8 cellular contexts compared by ENCODE assay signal in genomic region chr16:85011846-85012284, GRCh38. TPM values are rescaled to one million over a fixed set of nuclear protein-coding genes. Genes with fewer than 3 reads are reported as not detected.
DNase-seq lines count a peak whose midpoint lies in the region; ATAC-seq, FAIRE-seq and TF ChIP-seq lines count a peak whose summit lies in the region.

No MANE protein-coding gene starts in this region.

- peak overlapping the region; percentile 98 for H3K27ac Mint-ChIP-seq in activated CD8-positive, alpha-beta memory T cell treated with anti-CD3 and anti-CD28 coated beads, Interleukin-2, amount 10 ng/mL, durations not matched to agents 7 days and 5 days
- H3K27ac Mint-ChIP-seq in astrocyte (ENCODE audit: unreplicated experiment): peak overlapping the region; percentile 99
- peak overlapping the region; percentile 98 for H3K27ac Mint-ChIP-seq in type B pancreatic cell

- no peak for TF ChIP-seq POLR2A in HepG2 (IDR thresholded peaks at IDR 0.05; ENCODE audit: insufficient read depth in 1 of 2, low read depth in 2 of 2, low read length in 2 of 2)

- FAIRE-seq in astrocyte (lab: Jason Lieb, UNC): no peak
- no peak for FAIRE-seq in HepG2 (lab: Jason Lieb, UNC)

- H4K20me1 ChIP-seq in astrocyte (ENCODE audit: insufficient read depth, low read length) (peaks cover 24% of the 10 kb centered on the region), HepG2 (ENCODE audit: insufficient read depth, low read length) (0 out of 2 replicates have a peak, but pooled peaks cover 1% of the 10 kb centered on the region)

- H3K4me3 ChIP-seq in astrocyte (ENCODE audit: insufficient read depth, low read depth, low read length) (peak overlapping the region; percentile 80), HepG2 (replicated peaks in 1 of 3; ENCODE audit: insufficient read depth in 1 of 3, low read depth in 2 of 3, low read length in 3 of 3) (peak overlapping the region; percentile 79 to 97 (median 92))

- TF ChIP-seq EP300 in HepG2 (IDR thresholded peaks at IDR 0.05; ENCODE audit: low read depth in 2 of 2, low read length in 2 of 2): no peak
- no peak for TF ChIP-seq EP300 in HepG2 (CRISPR knock-in tag; IDR thresholded peaks at IDR 0.05; ENCODE audit: borderline replicate concordance)

- POLR2A ChIA-PET in HepG2 (lab: Yijun Ruan, JAX): interaction anchor here (1.0 to 3.7 kb wide), 10 partner anchors 8 to 128 kb away, joined by 3 to 64 read pairs (median 9); partner anchors contain the start of gene KIAA0513

- H3K27ac ChIP-seq in astrocyte (ENCODE audit: low read depth, low read length) (peak overlapping the region; percentile 96), HepG2 (ENCODE audit: extremely low read length, insufficient read depth, low read length) (peak overlapping the region; percentile 93)

- no peaks in the 10 kb centered on the region for H3K36me3 ChIP-seq in astrocyte (ENCODE audit: insufficient read depth, low read length)
- peaks cover 0 to 5% of the 10 kb centered on the region in 2 experiments; a peak in 3 of 5 replicates for H3K36me3 ChIP-seq in HepG2 (replicated peaks in 1 of 2; ENCODE audit: control insufficient read depth in 1 of 2, insufficient read depth in 2 of 2, low read length in 2 of 2)

- TF ChIP-seq CTCF in astrocyte (IDR thresholded peaks at IDR 0.05; ENCODE audit: insufficient read depth, low read depth, low read length): no peak
- no peak for TF ChIP-seq CTCF in HepG2 (CRISPR knock-in tag; IDR thresholded peaks at IDR 0.05)
- TF ChIP-seq CTCF in type B pancreatic cell (conservative IDR thresholded peaks at IDR 0.05): no peak

- H3K4me1 ChIP-seq in astrocyte (ENCODE audit: insufficient read depth, low read length): peaks cover 6% of the 10 kb centered on the region
- H3K4me1 ChIP-seq in HepG2 (ENCODE audit: insufficient read depth, low read length): peaks cover 67% of the 10 kb centered on the region

- 3% methylated on average over 17 of the region's 17 CpGs for WGBS in HepG2 (ENCODE audit: low lambda C conversion rate)

- H3K4me1 Mint-ChIP-seq in activated CD8-positive, alpha-beta memory T cell treated with anti-CD3 and anti-CD28 coated beads, Interleukin-2, amount 10 ng/mL, durations not matched to agents 7 days and 5 days: peaks cover 32% of the 10 kb centered on the region
- H3K4me1 Mint-ChIP-seq in astrocyte (ENCODE audit: low read depth, unreplicated experiment): peaks cover 8% of the 10 kb centered on the region
- H3K4me1 Mint-ChIP-seq in type B pancreatic cell (ENCODE audit: unreplicated experiment): peaks cover 36% of the 10 kb centered on the region

- no peak for DNase-seq in activated CD8-positive, alpha-beta memory T cell treated with anti-CD3 and anti-CD28 coated beads, Interleukin-2, amount 10 ng/mL, durations not matched to agents 7 days and 5 days
- DNase-seq in activated CD8-positive, alpha-beta memory T cell treated with anti-CD3 and anti-CD28 coated beads, Interleukin-2, amount 50 U/mL, for 4 hours: no peak
- DNase-seq in astrocyte (ENCODE audit: low read depth): no peak
- no peak for DNase-seq in HepG2 (ENCODE audit: low spot score)
- no peak for DNase-seq in type B pancreatic cell (ENCODE audit: extremely low spot score, unreplicated experiment)
- DNase-seq in ecto neural progenitor cell (ENCODE audit: low spot score): no peak
- DNase-seq in NCI-H2171 treated with DMSO at 0.1 percent for 48 hours (lab: John Stamatoyannopoulos, UW): no peak
- no peak for DNase-seq in putamen (ENCODE audit: low spot score)

- H3K9ac ChIP-seq in astrocyte (ENCODE audit: low read length) (peak overlapping the region; percentile 96), HepG2 (ENCODE audit: insufficient read depth, low read depth, low read length) (peak overlapping the region; percentile 98)

- H3K9me3 ChIP-seq in astrocyte (ENCODE audit: insufficient read depth, low read depth, low read length) (no peaks in the 10 kb centered on the region), HepG2 (ENCODE audit: low read length) (no peaks in the 10 kb centered on the region)

- in situ Hi-C loops in HepG2 (cut with HindIII; ENCODE audit: extremely low pct_ligation_motif_present, low pct_unique_long_range_greater_than_20kb): no loop called here

- no peak for TF ChIP-seq RAD21 in HepG2 (CRISPR knock-in tag; IDR thresholded peaks at IDR 0.05)

- CTCF ChIA-PET in activated CD8-positive, alpha-beta memory T cell treated with anti-CD3 and anti-CD28 coated beads, Interleukin-2, amount 10 ng/mL, durations not matched to agents 7 days and 5 days (lab: Charles Lee): interaction anchor here (0.5 to 4.7 kb wide), 9 partner anchors 14 to 259 kb away, joined by 3 to 34 read pairs (median 8); partner anchors contain the start of gene KIAA0513
- CTCF ChIA-PET in HepG2 (lab: Yijun Ruan, JAX; ENCODE audit: low intra/inter-chr PET ratio, low total read pairs): no interaction called here

- no peaks in the 10 kb centered on the region for H3K9me3 Mint-ChIP-seq in activated CD8-positive, alpha-beta memory T cell treated with anti-CD3 and anti-CD28 coated beads, Interleukin-2, amount 10 ng/mL, durations not matched to agents 7 days and 5 days (ENCODE audit: low read depth)
- no peaks in the 10 kb centered on the region for H3K9me3 Mint-ChIP-seq in astrocyte (ENCODE audit: unreplicated experiment)
- no peaks in the 10 kb centered on the region for H3K9me3 Mint-ChIP-seq in type B pancreatic cell

- intact Hi-C loops in HepG2 (cut with micrococcal nuclease; ENCODE audit: unreplicated experiment): loop anchor here (1.0 kb wide), 1 partner anchor 35 kb away; no protein-coding TSS in a partner anchor

- H3K4me3 Mint-ChIP-seq in activated CD8-positive, alpha-beta memory T cell treated with anti-CD3 and anti-CD28 coated beads, Interleukin-2, amount 10 ng/mL, durations not matched to agents 7 days and 5 days: peak overlapping the region; percentile 91
- H3K4me3 Mint-ChIP-seq in astrocyte (ENCODE audit: unreplicated experiment) (peak overlapping the region; percentile 96), type B pancreatic cell (peak overlapping the region; percentile 97)

- peaks cover 44% of the 10 kb centered on the region for H3K79me2 ChIP-seq in astrocyte (ENCODE audit: insufficient read depth, low read length)
- peaks cover 38% of the 10 kb centered on the region for H3K79me2 ChIP-seq in HepG2 (ENCODE audit: insufficient read depth, low read length)

- peak; percentile 3 for ATAC-seq in activated CD8-positive, alpha-beta memory T cell treated with anti-CD3 and anti-CD28 coated beads, Interleukin-2, amount 10 ng/mL, durations not matched to agents 7 days and 5 days
- ATAC-seq in HepG2: peak; percentile 41; the same call in 2 of the 3 replicates

- no peaks in the 10 kb centered on the region for H3K27me3 ChIP-seq in astrocyte (ENCODE audit: insufficient read depth, low read length)
- no peaks in the 10 kb centered on the region; a peak in 2 of 5 replicates for H3K27me3 ChIP-seq in HepG2 (ENCODE audit: control insufficient read depth in 1 of 2, insufficient read depth in 2 of 2, low read length in 2 of 2)

- H3K36me3 Mint-ChIP-seq in activated CD8-positive, alpha-beta memory T cell treated with anti-CD3 and anti-CD28 coated beads, Interleukin-2, amount 10 ng/mL, durations not matched to agents 7 days and 5 days: peaks cover 6% of the 10 kb centered on the region
- H3K36me3 Mint-ChIP-seq in astrocyte (ENCODE audit: low read depth, unreplicated experiment) (no peaks in the 10 kb centered on the region), type B pancreatic cell (peaks cover under 1% of the 10 kb centered on the region)

- peaks cover 5% of the 10 kb centered on the region for H3K27me3 Mint-ChIP-seq in activated CD8-positive, alpha-beta memory T cell treated with anti-CD3 and anti-CD28 coated beads, Interleukin-2, amount 10 ng/mL, durations not matched to agents 7 days and 5 days
- no peaks in the 10 kb centered on the region for H3K27me3 Mint-ChIP-seq in astrocyte (ENCODE audit: low read depth, unreplicated experiment)
- H3K27me3 Mint-ChIP-seq in type B pancreatic cell: no peaks in the 10 kb centered on the region

- TSS peak; percentile 100 for BruUV-seq in HepG2 (replicated peaks; lab: Mats Ljungman, UMichigan)

- H3K4me2 ChIP-seq in astrocyte (ENCODE audit: low read length): peak overlapping the region; percentile 91
- H3K4me2 ChIP-seq in HepG2 (ENCODE audit: low read depth, low read length): peak overlapping the region; percentile 79

- H2AFZ ChIP-seq in astrocyte (ENCODE audit: low read depth, low read length) (peak overlapping the region; percentile 80), HepG2 (ENCODE audit: low read length) (peak overlapping the region; percentile 85)

RNA-seq across cellular contexts. Expression of gene ZDHHC7, which starts 0.5 kb away (rescaled TPM):
- 10 to 100 TPM; 22.3 to 27.1 TPM for total RNA-seq in activated CD8-positive, alpha-beta memory T cell treated with anti-CD3 and anti-CD28 coated beads, Interleukin-2, amount 10 ng/mL, durations not matched to agents 7 days and 5 days
- total RNA-seq in astrocyte: 56.2 and 59.2 TPM in 2 replicates
- total RNA-seq in HepG2 (2016; rRNA removed; fragmentation: Illumina TruSeq; extraction: Trizol): 39.6 and 46.8 TPM in 2 replicates
- total RNA-seq in HepG2 (2016; cell fraction: cytosol; rRNA removed; fragmentation: Illumina TruSeq; extraction: Trizol; ENCODE audit: low read depth): 7.0 and 8.2 TPM in 2 replicates
- total RNA-seq in HepG2 (2016; cell fraction: insoluble cytoplasmic fraction; rRNA removed; fragmentation: Illumina TruSeq; extraction: Trizol): 36.4 and 48.1 TPM in 2 replicates
- total RNA-seq in HepG2 (2016; cell fraction: membrane; rRNA removed; fragmentation: Illumina TruSeq; extraction: Trizol): 31.2 and 33.2 TPM in 2 replicates
- total RNA-seq in HepG2 (2016; cell fraction: nucleus; rRNA removed; fragmentation: Illumina TruSeq; extraction: Trizol): 34.5 and 37.8 TPM in 2 replicates
- polyA plus RNA-seq in HepG2 (2011; rRNA removed): 67.6 and 79.2 TPM in 2 replicates
- 96.7 and 128 TPM in 2 replicates for polyA plus RNA-seq in HepG2 (2011; cell fraction: cytosol; rRNA removed)
- polyA plus RNA-seq in HepG2 (2011; cell fraction: nucleus; rRNA removed): 127 and 132 TPM in 2 replicates
- polyA plus RNA-seq in HepG2 (2012): 56.5 and 63.5 TPM in 2 replicates
- 4.1 and 4.9 TPM in 2 replicates for polyA plus RNA-seq in HepG2 (2016; cell fraction: cytosol; fragmentation: Illumina TruSeq; extraction: Trizol; ENCODE audit: low read depth)
- polyA plus RNA-seq in HepG2 (2016; cell fraction: insoluble cytoplasmic fraction; fragmentation: Illumina TruSeq; extraction: Trizol; ENCODE audit: low read depth): 35.0 and 37.7 TPM in 2 replicates
- 18.0 and 19.5 TPM in 2 replicates for polyA plus RNA-seq in HepG2 (2016; cell fraction: membrane; fragmentation: Illumina TruSeq; extraction: Trizol; ENCODE audit: low read depth)
- polyA plus RNA-seq in HepG2 (2016; cell fraction: nucleus; fragmentation: Illumina TruSeq; extraction: Trizol; ENCODE audit: insufficient read depth, low read depth): 57.2 and 68.7 TPM in 2 replicates
- polyA minus RNA-seq in HepG2 (2011; rRNA and poly(A)+ RNA removed; ENCODE audit: low replicate concordance): 49.1 and 145 TPM in 2 replicates
- 43.3 and 54.9 TPM in 2 replicates for polyA minus RNA-seq in HepG2 (2011; cell fraction: cytosol; rRNA and poly(A)+ RNA removed)
- 53.7 and 58.9 TPM in 2 replicates for polyA minus RNA-seq in HepG2 (2011; cell fraction: nucleus; rRNA and poly(A)+ RNA removed)
- 47.1 and 55.0 TPM in 2 replicates for total RNA-seq in type B pancreatic cell (ENCODE audit: low replicate concordance)

RNA-seq across cellular contexts. Expression of gene KIAA0513, which starts 15.7 kb away (rescaled TPM):
- 1 to 10 TPM; 7.9 to 9.6 TPM for total RNA-seq in activated CD8-positive, alpha-beta memory T cell treated with anti-CD3 and anti-CD28 coated beads, Interleukin-2, amount 10 ng/mL, durations not matched to agents 7 days and 5 days
- total RNA-seq in astrocyte: 6.2 and 7.5 TPM in 2 replicates
- 1.5 and 1.8 TPM in 2 replicates for total RNA-seq in HepG2 (2016; rRNA removed; fragmentation: Illumina TruSeq; extraction: Trizol)
- 0.62 and 0.91 TPM in 2 replicates for total RNA-seq in HepG2 (2016; cell fraction: cytosol; rRNA removed; fragmentation: Illumina TruSeq; extraction: Trizol; ENCODE audit: low read depth)
- 1.5 and 1.7 TPM in 2 replicates for total RNA-seq in HepG2 (2016; cell fraction: insoluble cytoplasmic fraction; rRNA removed; fragmentation: Illumina TruSeq; extraction: Trizol)
- 0.99 and 1.1 TPM in 2 replicates for total RNA-seq in HepG2 (2016; cell fraction: membrane; rRNA removed; fragmentation: Illumina TruSeq; extraction: Trizol)
- 0.75 and 1.6 TPM in 2 replicates for total RNA-seq in HepG2 (2016; cell fraction: nucleus; rRNA removed; fragmentation: Illumina TruSeq; extraction: Trizol)
- polyA plus RNA-seq in HepG2 (2011; rRNA removed): 1.8 and 2.4 TPM in 2 replicates
- 1.6 and 2.3 TPM in 2 replicates for polyA plus RNA-seq in HepG2 (2011; cell fraction: cytosol; rRNA removed)
- 6.1 and 6.2 TPM in 2 replicates for polyA plus RNA-seq in HepG2 (2011; cell fraction: nucleus; rRNA removed)
- 1.6 and 2.5 TPM in 2 replicates for polyA plus RNA-seq in HepG2 (2012)
- 0.47 and 1.2 TPM in 2 replicates for polyA plus RNA-seq in HepG2 (2016; cell fraction: cytosol; fragmentation: Illumina TruSeq; extraction: Trizol; ENCODE audit: low read depth)
- 1.3 and 1.5 TPM in 2 replicates for polyA plus RNA-seq in HepG2 (2016; cell fraction: insoluble cytoplasmic fraction; fragmentation: Illumina TruSeq; extraction: Trizol; ENCODE audit: low read depth)
- polyA plus RNA-seq in HepG2 (2016; cell fraction: membrane; fragmentation: Illumina TruSeq; extraction: Trizol; ENCODE audit: low read depth): 0.90 and 1.2 TPM in 2 replicates
- 1.4 and 2.0 TPM in 2 replicates for polyA plus RNA-seq in HepG2 (2016; cell fraction: nucleus; fragmentation: Illumina TruSeq; extraction: Trizol; ENCODE audit: insufficient read depth, low read depth)
- 1.2 and 3.4 TPM in 2 replicates for polyA minus RNA-seq in HepG2 (2011; rRNA and poly(A)+ RNA removed; ENCODE audit: low replicate concordance)
- 0.99 and 1.8 TPM in 2 replicates for polyA minus RNA-seq in HepG2 (2011; cell fraction: cytosol; rRNA and poly(A)+ RNA removed)
- polyA minus RNA-seq in HepG2 (2011; cell fraction: nucleus; rRNA and poly(A)+ RNA removed): 3.6 and 5.5 TPM in 2 replicates
- total RNA-seq in type B pancreatic cell (ENCODE audit: low replicate concordance): 12.9 and 30.4 TPM in 2 replicates
